In the genomic region with DNA sequence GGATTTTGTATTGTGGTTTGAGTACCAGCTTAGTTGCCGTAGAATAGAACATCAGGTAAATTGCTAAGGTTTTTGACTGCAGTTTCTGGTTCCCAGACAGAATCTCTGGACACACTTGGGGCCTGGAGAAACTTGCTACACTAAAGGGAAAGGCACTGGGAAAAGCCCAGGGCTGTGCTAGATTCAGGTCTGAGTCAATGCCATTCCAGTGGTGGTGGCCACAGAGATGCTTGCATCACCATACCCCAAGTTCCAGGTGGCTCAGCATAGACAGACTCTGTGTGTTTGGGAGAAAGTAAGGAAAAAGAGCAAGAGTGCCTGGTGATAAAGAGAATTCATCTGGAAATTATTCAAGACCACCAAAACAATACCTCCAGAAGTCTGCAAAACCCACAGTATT, we compare ENCODE assay signal across 13 cellular contexts.
"Had no signal": no experiment of that assay in that cellular context is flagged by ENCODE, and none has a peak within 500 bp of the region (broad histone marks: within the 10 kb centered on the region; RNA-seq: fewer than 3 reads in every experiment).

No MANE protein-coding gene starts in this region.

- FAIRE-seq: small intestine had no signal

- H3K27ac ChIP-seq: suprapubic skin had no signal

- H3K36me3 ChIP-seq: suprapubic skin had no signal

- DNase-seq: activated CD4-positive, alpha-beta T cell treated with anti-CD3 and anti-CD28 coated beads, Interleukin-2, amount 50 U/mL, for 4 hours; activated CD4-positive, CD25-positive, alpha-beta regulatory T cell treated with anti-CD3 and anti-CD28 coated beads, Interleukin-2, amount 50 U/mL, for 72 hours; activated naive CD4-positive, alpha-beta T cell treated with Interleukin-2 at 50 U/mL for 16 hours; activated T-cell treated with anti-CD3 and anti-CD28 coated beads for 4 hours; aorta; erythroblast; hippocampal formation; nucleus accumbens; posterior cingulate gyrus; right cardiac atrium; small intestine; T-helper 9 cell had no signal

- H3K27me3 ChIP-seq: suprapubic skin had no signal

- H3K4me3 ChIP-seq: suprapubic skin had no signal

- H3K4me1 ChIP-seq: suprapubic skin had no signal
